Comparison of ENCODE assay signal across 11 cellular contexts in the genomic region with DNA sequence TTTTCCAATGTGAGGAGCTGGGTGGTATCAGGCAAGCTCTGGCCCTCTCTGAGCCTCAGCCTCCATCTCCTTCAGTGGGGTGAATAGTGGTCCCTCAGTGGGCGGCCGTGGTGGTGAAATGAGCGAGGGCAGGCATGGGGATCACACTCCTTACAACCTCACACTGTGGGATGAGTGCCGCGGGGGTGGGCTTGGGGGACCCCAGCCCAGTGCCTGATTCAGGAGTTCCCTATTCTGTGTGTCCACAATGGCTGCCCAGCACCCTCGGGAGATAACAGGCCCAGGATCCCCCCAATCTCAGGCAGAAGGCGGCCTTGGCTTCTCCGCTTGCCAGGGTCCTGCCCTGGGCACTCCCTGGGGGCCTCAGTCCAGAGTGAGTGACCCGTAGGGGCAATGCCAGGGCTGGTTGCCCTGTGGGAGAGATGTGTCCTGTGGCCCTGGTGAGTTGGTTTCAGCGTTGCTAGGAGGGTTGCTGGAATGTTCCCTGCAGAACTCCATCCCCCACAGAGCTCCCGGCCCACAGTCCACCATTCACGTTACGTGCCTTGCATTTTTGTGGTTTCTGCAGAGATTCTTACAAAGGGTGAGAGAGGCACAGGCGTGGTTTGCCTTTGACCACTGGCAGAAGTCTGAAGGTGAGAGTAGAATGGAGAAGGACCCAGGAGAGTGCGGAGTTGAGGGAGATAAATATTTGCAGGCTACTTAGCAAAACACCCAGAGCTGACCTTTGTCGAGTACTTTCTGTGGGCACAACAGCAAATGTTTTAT. TPM values are rescaled to one million over a fixed set of nuclear protein-coding genes. Genes with fewer than 3 reads are reported as not detected.
DNase-seq lines count a peak whose midpoint lies in the region; ATAC-seq, FAIRE-seq and TF ChIP-seq lines count a peak whose summit lies in the region.
"Had no signal": no experiment of that assay in that cellular context is flagged by ENCODE, and none has a peak within 500 bp of the region (broad histone marks: within the 10 kb centered on the region; RNA-seq: fewer than 3 reads in every experiment).

No MANE protein-coding gene starts in this region.

- no peak overlapping the region for H3K4me3 ChIP-seq in brain microvascular endothelial cell (ENCODE audit: low read depth, low read length)
- H3K4me3 ChIP-seq in left lung = no peak overlapping the region
- no peak overlapping the region for H3K4me3 ChIP-seq in heart left ventricle

- peak overlapping the region; percentile 86 for H3K27ac ChIP-seq in brain microvascular endothelial cell
- peak overlapping the region; percentile 93 to 96 for H3K27ac ChIP-seq in left lung
- peak overlapping the region in 3 of 12 donors; percentile 22 to 85 (median 29) for H3K27ac ChIP-seq in heart left ventricle

- in situ Hi-C loops in brain microvascular endothelial cell (cut with HindIII; ENCODE audit: low pct_ligation_motif_present, low sequenced_read_pairs) = no loop called here

- ATAC-seq in left lung (peak; percentile 42), HG02970 (IDR thresholded peaks at IDR 0.05; ENCODE audit: low FRiP score, unreplicated experiment) (no peak), heart left ventricle (no peak)

- TF ChIP-seq CTCF in brain microvascular endothelial cell (IDR thresholded peaks at IDR 0.05; ENCODE audit: low read depth, low read length, missing control alignments) (no peak), left lung (IDR thresholded peaks at IDR 0.05) (no peak), GM20000 (IDR thresholded peaks at IDR 0.05; ENCODE audit: extremely low read depth, missing control alignments) (no peak), heart left ventricle (IDR thresholded peaks at IDR 0.05) (no peak)

- intact Hi-C loops in left lung (cut with DNase I) (no loop called here), heart left ventricle (cut with DNase I) (loop anchor here in 1 of 10 donors (10.0 kb wide), 1 partner anchor 192 kb away; no protein-coding TSS in a partner anchor)

- no peaks in the 10 kb centered on the region for H3K9me3 ChIP-seq in left lung
- H3K9me3 ChIP-seq in heart left ventricle = no peaks in the 10 kb centered on the region

- H3K4me1 ChIP-seq in left lung = peaks cover 43 to 87% of the 10 kb centered on the region in 2 donors
- peaks cover 0 to 72% (median 22%) of the 10 kb centered on the region in 12 donors for H3K4me1 ChIP-seq in heart left ventricle

- WGBS in heart left ventricle, 4 donors = 82 to 87% (median 85%) methylated on average over 11 to 16 of the region's 16 CpGs

- DNase-seq in SIG-M5 treated with dmso at 0.1 percent for 504 hours (lab: John Stamatoyannopoulos, UW; ENCODE audit: unreplicated experiment) (peak; percentile 47), SIG-M5 (lab: John Stamatoyannopoulos, UW) (no peak), brain microvascular endothelial cell (peak; percentile 94), left lung (peak; percentile 77), urothelium cell line (ENCODE audit: low spot score) (peak; percentile 89), GM20000 (ENCODE audit: low spot score) (no peak), heart left ventricle (no peak)
- DNase-seq: retina had no signal

- H3K36me3 ChIP-seq in brain microvascular endothelial cell (replicated peaks) (no peaks in the 10 kb centered on the region), left lung (peaks cover 0 to 6% of the 10 kb centered on the region in 2 donors), heart left ventricle (no peaks in the 10 kb centered on the region)

- FAIRE-seq in urothelium cell line (lab: Jason Lieb, UNC) = peak; percentile 62
- FAIRE-seq: A204.1, GM19239 had no signal

- H3K27me3 ChIP-seq in brain microvascular endothelial cell (replicated peaks) = no peaks in the 10 kb centered on the region
- H3K27me3 ChIP-seq in left lung = no peaks in the 10 kb centered on the region
- H3K27me3 ChIP-seq in heart left ventricle = no peaks in the 10 kb centered on the region

- TF ChIP-seq POLR2A in heart left ventricle (IDR thresholded peaks at IDR 0.05) = no peak

RNA-seq across cellular contexts. Expression of gene ALDH3B1, which starts 2.9 kb away (rescaled TPM):
- 10 to 100 TPM; 59.3 to 87.1 TPM for total RNA-seq in left lung
- total RNA-seq in heart left ventricle = 10 to 100 TPM in 2 of 9 donors, 1 to 10 TPM in 7; 2.3 to 25.4 (median 6.1) TPM
- polyA plus RNA-seq in heart left ventricle = 1 to 10 TPM; 2.7 to 3.3 TPM

RNA-seq across cellular contexts. Expression of gene UNC93B1, which starts 9.1 kb away (rescaled TPM):
- 10 to 100 TPM; 52.5 to 98.9 TPM for total RNA-seq in left lung
- total RNA-seq in heart left ventricle = 10 to 100 TPM in 3 of 9 donors, 1 to 10 TPM in 6; 5.2 to 34.2 (median 7.9) TPM
- polyA plus RNA-seq in heart left ventricle = 1 to 10 TPM; 5.0 to 6.5 TPM

RNA-seq across cellular contexts. Expression of gene NDUFS8, which starts 17.5 kb away (rescaled TPM):
- total RNA-seq in left lung (100 to 1,000 TPM; 148 to 151 TPM), heart left ventricle (100 to 1,000 TPM; 262 to 948 (median 365) TPM)
- polyA plus RNA-seq in heart left ventricle = 100 to 1,000 TPM; 310 to 870 TPM

RNA-seq across cellular contexts. Expression of gene TCIRG1, which starts 25.8 kb away (rescaled TPM):
- total RNA-seq in left lung (100 to 1,000 TPM; 191 to 323 TPM), heart left ventricle (10 to 100 TPM; 10.2 to 88.7 (median 20.3) TPM)
- polyA plus RNA-seq in heart left ventricle = 10 to 100 TPM; 25.5 to 36.9 TPM

Comparison
In these comparisons a context has a peak if more than half of its experiments do, and no peak if none do; other contexts are left out.
1. DNase-seq: peak in SIG-M5 treated with dmso at 0.1 percent for 504 hours (single experiment), brain microvascular endothelial cell (single experiment), left lung (2 of 2) and urothelium cell line (single experiment); none in SIG-M5 (single experiment), GM20000 (single experiment) and heart left ventricle (0 of 5).